1 cellular context compared by ENCODE assay signal in genomic region chr19:10335149-10336053, GRCh38.
TF ChIP-seq lines count a peak whose summit lies in the region.

No MANE protein-coding gene starts in this region.

TF ChIP-seq in H1, 55 proteins besides CTCF, POLR2A, EP300 and RAD21:
- TF ChIP-seq CTBP2 (IDR thresholded peaks at IDR 0.05; ENCODE audit: borderline replicate concordance, insufficient read depth, insufficient read length, low read length) (no peak), SP1 (IDR thresholded peaks at IDR 0.05; ENCODE audit: low read depth, low read length) (no peak), SUZ12 (IDR thresholded peaks at IDR 0.05; ENCODE audit: low read length) (no peak), BCL11A (IDR thresholded peaks at IDR 0.05; ENCODE audit: low read depth in 2 of 2, low read length in 2 of 2) (no peak), KDM1A (IDR thresholded peaks at IDR 0.05; ENCODE audit: borderline replicate concordance, low read length) (no peak), CREB1 (IDR thresholded peaks at IDR 0.05) (no peak), CHD2 (IDR thresholded peaks at IDR 0.05; ENCODE audit: low read length) (no peak), TEAD4 (IDR thresholded peaks at IDR 0.05; ENCODE audit: low read depth, low read length) (no peak), MAFK (IDR thresholded peaks at IDR 0.05; ENCODE audit: low read depth, low read length) (no peak), BRCA1 (IDR thresholded peaks at IDR 0.05; ENCODE audit: low read depth, low read length) (no peak), NANOG (IDR thresholded peaks at IDR 0.05; ENCODE audit: insufficient read depth, low read depth, low read length, poor library complexity, severe bottlenecking) (no peak), CHD1 (IDR thresholded peaks at IDR 0.05; ENCODE audit: low read depth, low read length) (no peak)
